14 cellular contexts compared by ENCODE assay signal in genomic region chr4:32562010-32562409, GRCh38.
DNase-seq lines count a peak whose midpoint lies in the region; ATAC-seq lines count a peak whose summit lies in the region.
"Had no signal": no experiment of that assay in that cellular context is flagged by ENCODE, and none has a peak within 500 bp of the region (broad histone marks: within the 10 kb centered on the region; RNA-seq: fewer than 3 reads in every experiment).

No MANE protein-coding gene starts in this region.

- no peak overlapping the region for H2AK5ac ChIP-seq in neuronal stem cell (ENCODE audit: low read depth, low read length)

- no peak overlapping the region for H3K4ac ChIP-seq in neuronal stem cell (ENCODE audit: low read length)

- H3K27me3 Mint-ChIP-seq in central memory CD8-positive, alpha-beta T cell, result no peaks in the 10 kb centered on the region
- H3K27me3 Mint-ChIP-seq: CD4-positive, alpha-beta memory T cell had no signal

- no peak overlapping the region for H2BK15ac ChIP-seq in neuronal stem cell (ENCODE audit: low read length)

- no peak overlapping the region for H3K23ac ChIP-seq in neuronal stem cell (ENCODE audit: low read depth, low read length, poor library complexity)

- no peaks in the 10 kb centered on the region for H3K79me2 ChIP-seq in GM23248 (ENCODE audit: insufficient read depth)

- no peaks in the 10 kb centered on the region for H3K4me1 Mint-ChIP-seq in central memory CD8-positive, alpha-beta T cell
- H3K4me1 Mint-ChIP-seq: CD4-positive, alpha-beta memory T cell had no signal

- peaks cover 5% of the 10 kb centered on the region for H3K9me3 Mint-ChIP-seq in central memory CD8-positive, alpha-beta T cell

- H3K27ac ChIP-seq in neuronal stem cell (replicated peaks; ENCODE audit: low read length) (no peak overlapping the region), GM23248 (no peak overlapping the region)
- H3K27ac ChIP-seq: C4-2B had no signal

- no peak overlapping the region for H3K4me3 ChIP-seq in neuronal stem cell (ENCODE audit: low read length in 2 of 2)
- H3K4me3 ChIP-seq in GM23248, result no peak overlapping the region

- H3K4me3 Mint-ChIP-seq in central memory CD8-positive, alpha-beta T cell, result no peak overlapping the region
- H3K4me3 Mint-ChIP-seq: CD4-positive, alpha-beta memory T cell had no signal

- H4K91ac ChIP-seq in neuronal stem cell (ENCODE audit: low read depth, low read length, poor library complexity), result no peak overlapping the region

- H3K36me3 Mint-ChIP-seq in central memory CD8-positive, alpha-beta T cell (ENCODE audit: insufficient read depth), result peaks cover 2% of the 10 kb centered on the region
- H3K36me3 Mint-ChIP-seq: CD4-positive, alpha-beta memory T cell had no signal

- H3K9me2 ChIP-seq in GM23248 (ENCODE audit: insufficient read depth), result no peaks in the 10 kb centered on the region

- no peaks in the 10 kb centered on the region for H4K20me1 ChIP-seq in GM23248 (ENCODE audit: insufficient read depth)

- no peaks in the 10 kb centered on the region for H3K79me1 ChIP-seq in neuronal stem cell (ENCODE audit: low read depth, low read length)

- no peak overlapping the region for H3K14ac ChIP-seq in neuronal stem cell (ENCODE audit: low read length)

- no peaks in the 10 kb centered on the region for H3F3A ChIP-seq in GM23248 (ENCODE audit: insufficient read depth)

- H3K27me3 ChIP-seq in neuronal stem cell (ENCODE audit: control insufficient read depth in 3 of 3, insufficient read depth in 3 of 3, low read depth in 1 of 3, low read length in 3 of 3) (no peaks in the 10 kb centered on the region), GM23248 (replicated peaks; ENCODE audit: insufficient read depth) (no peaks in the 10 kb centered on the region)
- H3K27me3 ChIP-seq: BE2C had no signal

- DNase-seq in NCI-H748 (lab: John Stamatoyannopoulos, UW; ENCODE audit: unreplicated experiment), result peak; percentile 47
- no peak for DNase-seq in NCI-H748 treated with DMSO at 0.1 percent for 48 hours (lab: John Stamatoyannopoulos, UW)
- peak; percentile 30 for DNase-seq in NCI-H82 treated with DMSO at 0.1 percent for 48 hours (lab: John Stamatoyannopoulos, UW; ENCODE audit: unreplicated experiment)
- DNase-seq in central memory CD8-positive, alpha-beta T cell (ENCODE audit: low spot score in 2 of 2), result no peak
- no peak for DNase-seq in neuronal stem cell (ENCODE audit: low spot score)
- DNase-seq in GM23248, result no peak
- DNase-seq: BE2C; CD4-positive, alpha-beta memory T cell; DMS53; GF-D8; IMR-90 had no signal

- peaks cover 0 to 6% of the 10 kb centered on the region in 2 donors for H3K4me1 ChIP-seq in neuronal stem cell (ENCODE audit: control insufficient read depth in 2 of 2, insufficient read depth in 1 of 2, low read depth in 1 of 2, low read length in 2 of 2)
- no peaks in the 10 kb centered on the region for H3K4me1 ChIP-seq in GM23248 (ENCODE audit: insufficient read depth)

- in situ Hi-C loops in GM23248 (cut with MboI), result no loop called here

- H2BK5ac ChIP-seq in neuronal stem cell (ENCODE audit: low read length), result no peak overlapping the region

- no peak overlapping the region for H3K9ac ChIP-seq in neuronal stem cell (ENCODE audit: low read depth, low read length, poor library complexity)
- no peak overlapping the region for H3K9ac ChIP-seq in GM23248

- H2BK12ac ChIP-seq in neuronal stem cell (ENCODE audit: low read length), result no peak overlapping the region

- H3K36me3 ChIP-seq in neuronal stem cell (replicated peaks in 1 of 2; ENCODE audit: control insufficient read depth in 2 of 2, insufficient read depth in 2 of 2, low read length in 2 of 2), result no peaks in the 10 kb centered on the region
- H3K36me3 ChIP-seq in GM23248 (ENCODE audit: low read depth), result no peaks in the 10 kb centered on the region
- H3K36me3 ChIP-seq: BE2C had no signal

- peak overlapping the region; percentile 4 for H3K27ac Mint-ChIP-seq in central memory CD8-positive, alpha-beta T cell (ENCODE audit: low read depth)
- H3K27ac Mint-ChIP-seq: CD4-positive, alpha-beta memory T cell had no signal

- H3K18ac ChIP-seq in neuronal stem cell (ENCODE audit: low read length), result no peak overlapping the region

- H2AFZ ChIP-seq in neuronal stem cell (ENCODE audit: low read length) (no peak overlapping the region), GM23248 (no peak overlapping the region)

- no peak overlapping the region for H4K8ac ChIP-seq in neuronal stem cell (ENCODE audit: low read depth, low read length)

- H3K4me2 ChIP-seq in neuronal stem cell (ENCODE audit: insufficient read depth, low read length, poor library complexity, severe bottlenecking), result no peak overlapping the region
- H3K4me2 ChIP-seq in GM23248 (ENCODE audit: unreplicated experiment), result no peak overlapping the region

- WGBS in neuronal stem cell (ENCODE audit: extremely low coverage in 2 of 2, insufficient read length in 2 of 2, insufficient replicate concordance in 1 of 2), 2 donors, result no CpG with 5 or more reads among the region's 3 CpGs
- WGBS in GM23248 (ENCODE audit: low coverage in 1 of 2, low lambda C conversion rate in 2 of 2, missing lambda C conversion rate in 2 of 2), 2 experiments, result 42 to 44% methylated on average over 3 of the region's 3 CpGs

- no peak overlapping the region for H2BK120ac ChIP-seq in neuronal stem cell (ENCODE audit: low read depth, low read length)

- H3K9me3 ChIP-seq in neuronal stem cell (replicated peaks in 1 of 2; ENCODE audit: control insufficient read depth in 2 of 2, insufficient read depth in 1 of 2, low read depth in 1 of 2, low read length in 2 of 2) (peaks cover 0 to 4% of the 10 kb centered on the region in 2 donors), GM23248 (ENCODE audit: low read depth) (peaks cover 2% of the 10 kb centered on the region)
- H3K9me3 ChIP-seq: BE2C had no signal

- no peak for ATAC-seq in central memory CD8-positive, alpha-beta T cell (replicated peaks; ENCODE audit: extremely low read depth, poor library complexity, severe bottlenecking)
- ATAC-seq in GM18517 (IDR thresholded peaks at IDR 0.05; ENCODE audit: unreplicated experiment), result no peak
- ATAC-seq: HCT116 had no signal

Comparison
In these comparisons a context has a peak if more than half of its experiments do, and no peak if none do; other contexts are left out.
1. DNase-seq: peak in NCI-H748 (single experiment) and NCI-H82 treated with DMSO at 0.1 percent for 48 hours (single experiment); none in NCI-H748 treated with DMSO at 0.1 percent for 48 hours (single experiment), central memory CD8-positive, alpha-beta T cell (0 of 2), neuronal stem cell (single experiment) and GM23248 (single experiment).